1 cellular context compared by ENCODE assay signal in genomic region chr17:45719335-45720071, GRCh38.
TF ChIP-seq lines count a peak whose summit lies in the region.

No MANE protein-coding gene starts in this region.

TF ChIP-seq in HCT116, 20 proteins besides CTCF, POLR2A, EP300 and RAD21 (continued from another document):
- TF ChIP-seq FOSL1 (IDR thresholded peaks at IDR 0.05; ENCODE audit: low read depth) (no peak), SRF (IDR thresholded peaks at IDR 0.05; ENCODE audit: low read depth) (no peak), SIN3A (IDR thresholded peaks at IDR 0.05; ENCODE audit: low read depth) (no peak), TCF7L2 (IDR thresholded peaks at IDR 0.05; ENCODE audit: borderline replicate concordance, extremely low read depth, insufficient read depth, insufficient read length) (no peak), ZBTB33 (IDR thresholded peaks at IDR 0.05; ENCODE audit: extremely low read depth, insufficient replicate concordance, low read length) (no peak), MAX (IDR thresholded peaks at IDR 0.05) (no peak), ATF3 (IDR thresholded peaks at IDR 0.05) (no peak), EZH2 (IDR thresholded peaks at IDR 0.05) (no peak), JUND (IDR thresholded peaks at IDR 0.05) (no peak), ZNF274 (IDR thresholded peaks at IDR 0.05; ENCODE audit: low read depth, low read length) (no peak)
